20 cellular contexts compared by ENCODE assay signal in genomic region chr5:133847301-133847700, GRCh38.
DNase-seq lines count a peak whose midpoint lies in the region; ATAC-seq and TF ChIP-seq lines count a peak whose summit lies in the region.
"Had no signal": no experiment of that assay in that cellular context is flagged by ENCODE, and none has a peak within 500 bp of the region (broad histone marks: within the 10 kb centered on the region; RNA-seq: fewer than 3 reads in every experiment).

No MANE protein-coding gene starts in this region.

- no peak overlapping the region for H3K4me3 Mint-ChIP-seq in Calu3 (ENCODE audit: low read depth, unreplicated experiment)
- H3K4me3 Mint-ChIP-seq: CD14-positive monocyte had no signal

- intact Hi-C loops in Calu3 (cut with micrococcal nuclease; ENCODE audit: unreplicated experiment): no loop called here

- no peak overlapping the region for H3K27ac Mint-ChIP-seq in Calu3 (ENCODE audit: unreplicated experiment)
- H3K27ac Mint-ChIP-seq: CD14-positive monocyte, IgD-negative memory B cell had no signal

- TF ChIP-seq CTCF in GM12875 (IDR thresholded peaks at IDR 0.05; ENCODE audit: borderline replicate concordance, insufficient read depth, low read depth, low read length) (no peak), GM10266 (IDR thresholded peaks at IDR 0.05; ENCODE audit: control insufficient read depth, insufficient read depth, low read depth, missing control alignments) (no peak), Calu3 (IDR thresholded peaks at IDR 0.05; ENCODE audit: unreplicated experiment) (no peak)

- H3K4me3 ChIP-seq in GM12875 (ENCODE audit: low read depth, low read length): peak overlapping the region; percentile 16

- no peaks in the 10 kb centered on the region for H3K36me3 Mint-ChIP-seq in Calu3 (ENCODE audit: insufficient read depth, unreplicated experiment)
- H3K36me3 Mint-ChIP-seq: CD14-positive monocyte, IgD-negative memory B cell had no signal

- H3K27me3 Mint-ChIP-seq in Calu3 (ENCODE audit: unreplicated experiment): peaks cover 85% of the 10 kb centered on the region

- BruUV-seq in Calu3 (replicated peaks; lab: Mats Ljungman, UMichigan): no TSS peak

- peak; percentile 9 for ATAC-seq in HG03095 (IDR thresholded peaks at IDR 0.05; ENCODE audit: unreplicated experiment)
- ATAC-seq: HCT116 had no signal

- no peaks in the 10 kb centered on the region for H3K9me3 Mint-ChIP-seq in Calu3 (ENCODE audit: low read depth, unreplicated experiment)
- H3K9me3 Mint-ChIP-seq: CD14-positive monocyte, IgD-negative memory B cell had no signal

- CTCF ChIA-PET in Calu3 (lab: Charles Lee): no interaction called here

- H3K4me1 Mint-ChIP-seq in Calu3 (ENCODE audit: low read depth, unreplicated experiment): no peaks in the 10 kb centered on the region

- peak; percentile 40 for DNase-seq in activated CD8-positive, alpha-beta memory T cell treated with anti-CD3 and anti-CD28 coated beads, Interleukin-2, amount 50 U/mL, for 48 hours
- peak; percentile 10 for DNase-seq in stimulated activated CD8-positive, alpha-beta memory T cell treated with anti-CD3 and anti-CD28 coated beads, Interleukin-4, amount 100 ng/mL, for 48 hours
- DNase-seq in GM10266 (ENCODE audit: extremely low spot score) (no peak), superior temporal gyrus (ENCODE audit: extremely low spot score) (no peak), Calu3 (no peak), retina (no peak)
- DNase-seq: ACHN, GOT3, Karpas-422, NCI-H1694, NCI-H2081, NCI-H2171 treated with DMSO at 0.1 percent for 48 hours, NCI-H524 treated with DMSO at 0.1 percent for 48 hours, NCI-H82, Right ventricle myocardium superior had no signal

Comparison
In these comparisons a context has a peak if more than half of its experiments do, and no peak if none do; other contexts are left out.
1. DNase-seq: peak in activated CD8-positive, alpha-beta memory T cell treated with anti-CD3 and anti-CD28 coated beads, Interleukin-2, amount 50 U/mL, for 48 hours (single experiment) and stimulated activated CD8-positive, alpha-beta memory T cell treated with anti-CD3 and anti-CD28 coated beads, Interleukin-4, amount 100 ng/mL, for 48 hours (single experiment); none in GM10266 (single experiment), superior temporal gyrus (single experiment), Calu3 (single experiment) and retina (single experiment).